In the genomic region with DNA sequence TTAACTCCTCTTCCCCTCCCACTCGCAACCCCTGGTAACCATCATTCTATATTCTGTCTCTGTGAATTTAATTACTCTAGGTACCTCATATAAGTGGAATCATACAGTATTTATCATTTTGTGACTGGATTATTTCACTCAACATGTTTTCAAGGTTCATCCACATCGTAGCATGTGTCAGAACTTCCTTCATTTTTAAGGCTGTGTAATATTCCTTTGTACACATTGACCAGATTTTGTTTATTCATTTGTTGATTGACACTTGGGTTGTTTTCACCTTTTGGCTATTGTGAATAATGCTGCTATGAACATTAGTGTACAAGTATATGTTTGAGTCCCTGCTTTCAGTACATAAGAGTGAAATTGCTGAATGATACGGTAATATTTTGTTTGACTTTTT, we compare ENCODE assay signal across 29 cellular contexts. TPM values are rescaled to one million over a fixed set of nuclear protein-coding genes. Genes with fewer than 3 reads are reported as not detected.
DNase-seq lines count a peak whose midpoint lies in the region; ATAC-seq and TF ChIP-seq lines count a peak whose summit lies in the region.
"Had no signal": no experiment of that assay in that cellular context is flagged by ENCODE, and none has a peak within 500 bp of the region (broad histone marks: within the 10 kb centered on the region; RNA-seq: fewer than 3 reads in every experiment).

No MANE protein-coding gene starts in this region.

- no peaks in the 10 kb centered on the region for H3K9me3 Mint-ChIP-seq in activated T-cell treated with anti-CD3 and anti-CD28 coated beads, Interleukin-2, amount 50 U/mL, for 4 hours
- no peaks in the 10 kb centered on the region for H3K9me3 Mint-ChIP-seq in activated naive CD8-positive, alpha-beta T cell treated with anti-CD3 and anti-CD28 coated beads, Interleukin-2, amount 50 U/mL, for 24 hours
- peaks cover 5% of the 10 kb centered on the region for H3K9me3 Mint-ChIP-seq in progenitor cell of endocrine pancreas (ENCODE audit: low read depth)

- no peaks in the 10 kb centered on the region for H3K27me3 Mint-ChIP-seq in activated T-cell treated with anti-CD3 and anti-CD28 coated beads, Interleukin-2, amount 50 U/mL, for 4 hours (ENCODE audit: low read depth)
- no peaks in the 10 kb centered on the region for H3K27me3 Mint-ChIP-seq in activated naive CD8-positive, alpha-beta T cell treated with anti-CD3 and anti-CD28 coated beads, Interleukin-2, amount 50 U/mL, for 24 hours
- no peaks in the 10 kb centered on the region for H3K27me3 Mint-ChIP-seq in progenitor cell of endocrine pancreas

- H3K4me1 ChIP-seq in HEK293 (ENCODE audit: control insufficient read depth, insufficient read depth, low read length) (no peaks in the 10 kb centered on the region), transverse colon (peaks cover 16 to 25% (median 22%) of the 10 kb centered on the region in 4 donors)

- no peak for DNase-seq in activated T-cell treated with anti-CD3 and anti-CD28 coated beads, Interleukin-2, amount 50 U/mL, for 4 hours
- no peak for DNase-seq in activated T-cell treated with anti-CD3 and anti-CD28 coated beads for 4 hours
- DNase-seq in activated naive CD8-positive, alpha-beta T cell treated with anti-CD3 and anti-CD28 coated beads, Interleukin-2, amount 50 U/mL, for 24 hours, result no peak
- DNase-seq in progenitor cell of endocrine pancreas (ENCODE audit: low spot score, unreplicated experiment), result no peak
- no peak for DNase-seq in transverse colon
- DNase-seq in HPDE6-E6E7 (ENCODE audit: extremely low spot score), result no peak
- DNase-seq: activated effector memory CD4-positive, alpha-beta T cell treated with Interleukin-2 at 50 U/mL for 16 hours; colonic mucosa; COR-L47; DND-41; effector memory CD4-positive, alpha-beta T cell; erythroblast; NCI-H1436; NCI-H345; NCI-H748 treated with DMSO at 0.1 percent for 48 hours; nephron progenitor cell; ovary; RPMI8226; small intestine; stimulated activated CD4-positive, alpha-beta T cell treated with anti-CD3 and anti-CD28 coated beads, Interleukin-1b, Interleukin-23, amount 100 ng/mL, for 48 hours; T-helper 1 cell; trophoblast cell had no signal

- no peak for ATAC-seq in activated T-cell treated with anti-CD3 and anti-CD28 coated beads, Interleukin-2, amount 50 U/mL, for 4 hours
- ATAC-seq in activated naive CD8-positive, alpha-beta T cell treated with anti-CD3 and anti-CD28 coated beads, Interleukin-2, amount 50 U/mL, for 24 hours, result no peak
- ATAC-seq in GM19455 (IDR thresholded peaks at IDR 0.05; ENCODE audit: unreplicated experiment), result no peak

- POLR2A ChIA-PET in HEK293 (lab: Yijun Ruan, JAX), result no interaction called here

- WGBS in transverse colon (ENCODE audit: low coverage in 1 of 2), 2 donors, result 91 to 97% methylated on average over 3 of the region's 3 CpGs

- CTCF ChIA-PET in HEK293 (lab: Yijun Ruan, JAX), result no interaction called here

- TF ChIP-seq CTCF in HEK293 (tag by site-specific recombination; IDR thresholded peaks at IDR 0.05) (no peak), progenitor cell of endocrine pancreas (IDR thresholded peaks at IDR 0.05; ENCODE audit: unreplicated experiment) (no peak), transverse colon (IDR thresholded peaks at IDR 0.05) (no peak)

- TF ChIP-seq EP300 in transverse colon (IDR thresholded peaks at IDR 0.05; ENCODE audit: low read depth), result no peak

- intact Hi-C loops in transverse colon (cut with DNase I; ENCODE audit: low total_unique reads), result loop anchor here (10.0 kb wide), 1 partner anchor 357 kb away; no protein-coding TSS in a partner anchor

- TF ChIP-seq POLR2A in transverse colon (IDR thresholded peaks at IDR 0.05), result no peak

- peaks cover 44% of the 10 kb centered on the region for H3K4me1 Mint-ChIP-seq in activated T-cell treated with anti-CD3 and anti-CD28 coated beads, Interleukin-2, amount 50 U/mL, for 4 hours (ENCODE audit: low read depth)
- peaks cover 36% of the 10 kb centered on the region for H3K4me1 Mint-ChIP-seq in activated naive CD8-positive, alpha-beta T cell treated with anti-CD3 and anti-CD28 coated beads, Interleukin-2, amount 50 U/mL, for 24 hours
- peaks cover 21% of the 10 kb centered on the region for H3K4me1 Mint-ChIP-seq in progenitor cell of endocrine pancreas (ENCODE audit: low read depth)

- H3K27ac ChIP-seq in HEK293 (ENCODE audit: extremely low read depth, low read depth, low read length), result no peak overlapping the region
- H3K27ac ChIP-seq in transverse colon, result no peak overlapping the region
- H3K27ac ChIP-seq: colonic mucosa, KMS-11, ovary, SJSA1 had no signal

- H3K4me3 ChIP-seq in HEK293 (ENCODE audit: low read depth, low read length) (no peak overlapping the region), transverse colon (no peak overlapping the region)
- H3K4me3 ChIP-seq: breast epithelium, colonic mucosa, HAP-1, ovary, SJSA1 had no signal

- H3K36me3 ChIP-seq in HEK293 (ENCODE audit: control insufficient read depth in 2 of 2, insufficient read depth in 1 of 2, low read length in 2 of 2) (peaks cover 0 to 9% of the 10 kb centered on the region in 2 experiments; a peak in 1 of 3 replicates), transverse colon (no peaks in the 10 kb centered on the region)
- H3K36me3 ChIP-seq: breast epithelium, colonic mucosa, ovary had no signal

- no peaks in the 10 kb centered on the region for H3K27me3 ChIP-seq in transverse colon
- H3K27me3 ChIP-seq: breast epithelium, colonic mucosa, ovary, SJSA1 had no signal

- peak overlapping the region; percentile 60 for H3K27ac Mint-ChIP-seq in activated naive CD8-positive, alpha-beta T cell treated with anti-CD3 and anti-CD28 coated beads, Interleukin-2, amount 50 U/mL, for 24 hours
- H3K27ac Mint-ChIP-seq in progenitor cell of endocrine pancreas, result no peak overlapping the region
- H3K27ac Mint-ChIP-seq: nephron progenitor cell had no signal

- peaks cover 3% of the 10 kb centered on the region for H3K36me3 Mint-ChIP-seq in activated T-cell treated with anti-CD3 and anti-CD28 coated beads, Interleukin-2, amount 50 U/mL, for 4 hours (ENCODE audit: insufficient read depth)
- H3K36me3 Mint-ChIP-seq in activated naive CD8-positive, alpha-beta T cell treated with anti-CD3 and anti-CD28 coated beads, Interleukin-2, amount 50 U/mL, for 24 hours (ENCODE audit: low read depth), result peaks cover 15% of the 10 kb centered on the region
- peaks cover 4% of the 10 kb centered on the region for H3K36me3 Mint-ChIP-seq in progenitor cell of endocrine pancreas (ENCODE audit: insufficient read depth)

- H3K9me3 ChIP-seq in HEK293 (ENCODE audit: control insufficient read depth, insufficient read depth, low read depth, low read length), result no peaks in the 10 kb centered on the region
- H3K9me3 ChIP-seq in transverse colon, result no peaks in the 10 kb centered on the region
- H3K9me3 ChIP-seq: breast epithelium, colonic mucosa, HAP-1, ovary, SJSA1 had no signal

- peak overlapping the region; percentile 29 for H3K4me3 Mint-ChIP-seq in activated T-cell treated with anti-CD3 and anti-CD28 coated beads, Interleukin-2, amount 50 U/mL, for 4 hours
- H3K4me3 Mint-ChIP-seq in activated naive CD8-positive, alpha-beta T cell treated with anti-CD3 and anti-CD28 coated beads, Interleukin-2, amount 50 U/mL, for 24 hours, result no peak overlapping the region
- peak overlapping the region; percentile 52 for H3K4me3 Mint-ChIP-seq in progenitor cell of endocrine pancreas (ENCODE audit: low read depth)
- H3K4me3 Mint-ChIP-seq: mesothelial cell of epicardium, nephron progenitor cell had no signal

- in situ Hi-C loops in transverse colon (cut with MboI; ENCODE audit: low pct_ligation_motif_present in 1 of 4, low pct_unique_long_range_greater_than_20kb in 1 of 4, low sequenced_read_pairs in 3 of 4), result no loop called here

TF ChIP-seq in HEK293, 187 proteins besides CTCF, POLR2A, EP300 and RAD21:
- peak; percentile 93 for TF ChIP-seq ZNF146 (tag by site-specific recombination; IDR thresholded peaks at IDR 0.05)
- TF ChIP-seq ZNF311 (tag by site-specific recombination; IDR thresholded peaks at IDR 0.05; ENCODE audit: borderline replicate concordance), result no peak

RNA-seq across cellular contexts. Expression of gene GNB1L, which starts 2.7 kb away (rescaled TPM):
- total RNA-seq in activated T-cell treated with anti-CD3 and anti-CD28 coated beads, Interleukin-2, amount 50 U/mL, for 4 hours, result 10 to 100 TPM; 25.9 to 26.3 (median 26.0) TPM
- total RNA-seq in progenitor cell of endocrine pancreas, result 9.0 and 9.9 TPM in 2 replicates
- 1 to 10 TPM in 3 of 4 donors, under 1 TPM in 1; 0.80 to 4.8 (median 2.8) TPM for total RNA-seq in transverse colon

RNA-seq across cellular contexts. Expression of gene RTL10, which starts 2.7 kb away (rescaled TPM):
- total RNA-seq in activated T-cell treated with anti-CD3 and anti-CD28 coated beads, Interleukin-2, amount 50 U/mL, for 4 hours, result 10 to 100 TPM; 13.7 to 19.5 (median 14.5) TPM
- 27.2 and 27.4 TPM in 2 replicates for total RNA-seq in progenitor cell of endocrine pancreas
- total RNA-seq in transverse colon, result 10 to 100 TPM in 1 of 4 donors, 1 to 10 TPM in 3; 7.1 to 16.8 (median 7.8) TPM
